28 cellular contexts compared by ENCODE assay signal in genomic region chr13:100545684-100546061, GRCh38. TPM values are rescaled to one million over a fixed set of nuclear protein-coding genes. Genes with fewer than 3 reads are reported as not detected.
DNase-seq lines count a peak whose midpoint lies in the region; ATAC-seq, FAIRE-seq and TF ChIP-seq lines count a peak whose summit lies in the region.
"Had no signal": no experiment of that assay in that cellular context is flagged by ENCODE, and none has a peak within 500 bp of the region (broad histone marks: within the 10 kb centered on the region; RNA-seq: fewer than 3 reads in every experiment).

No MANE protein-coding gene starts in this region.

- TF ChIP-seq RAD21 in liver (IDR thresholded peaks at IDR 0.05), result no peak

- 64 to 85% methylated on average over 4 of the region's 4 CpGs for WGBS in esophagus, 2 donors
- 91% methylated on average over 4 of the region's 4 CpGs for WGBS in liver
- 91 to 94% methylated on average over 4 of the region's 4 CpGs for WGBS in pancreas, 2 donors

- H3K27ac ChIP-seq in VCaP, result peak overlapping the region; percentile 37; the same call in 1 of the 2 replicates
- H3K27ac ChIP-seq in esophagus (ENCODE audit: low read depth in 2 of 2, low read length in 1 of 2), result peak overlapping the region; percentile 62 to 90
- peak overlapping the region; percentile 72 to 83 for H3K27ac ChIP-seq in liver (ENCODE audit: low read depth in 1 of 2, low read length in 2 of 2)
- peak overlapping the region in 3 of 4 donors; percentile 9 to 55 (median 38) for H3K27ac ChIP-seq in pancreas

- H3K4me1 ChIP-seq in esophagus (ENCODE audit: control insufficient read depth in 2 of 2, insufficient read depth in 2 of 2, low read length in 1 of 2) (peaks cover 13 to 16% of the 10 kb centered on the region in 2 donors), liver (ENCODE audit: control insufficient read depth in 4 of 4, insufficient read depth in 4 of 4, low read length in 3 of 4) (peaks cover 1 to 43% (median 31%) of the 10 kb centered on the region in 4 donors), pancreas (peaks cover 10 to 19% (median 17%) of the 10 kb centered on the region in 3 donors)
- H3K4me1 ChIP-seq: BE2C had no signal

- no peaks in the 10 kb centered on the region for H3K36me3 Mint-ChIP-seq in activated CD4-positive, alpha-beta T cell treated with anti-CD3 and anti-CD28 coated beads for 36 hours (ENCODE audit: low read depth)

- H3K9ac ChIP-seq in liver (ENCODE audit: low read depth in 1 of 2, low read length in 2 of 2), result no peak overlapping the region

- H3K9me3 ChIP-seq in esophagus (ENCODE audit: control insufficient read depth in 2 of 2, insufficient read depth in 1 of 2, low read depth in 1 of 2, low read length in 1 of 2) (no peaks in the 10 kb centered on the region), liver (ENCODE audit: control insufficient read depth in 4 of 4, low read length in 3 of 4) (no peaks in the 10 kb centered on the region), pancreas (no peaks in the 10 kb centered on the region)
- H3K9me3 ChIP-seq: BE2C had no signal

- FAIRE-seq in pancreas (lab: Jason Lieb, UNC), result no peak
- FAIRE-seq: GM12891, GM19239, H54, K562, RCC 7860 had no signal

- intact Hi-C loops in pancreas (cut with DNase I), result no loop called here
- intact Hi-C loops in activated CD4-positive, alpha-beta T cell treated with anti-CD3 and anti-CD28 coated beads for 36 hours (cut with DNase I, micrococcal nuclease), result no loop called here

- H3K4me3 ChIP-seq in esophagus (ENCODE audit: low read depth in 1 of 2, low read length in 2 of 2) (no peak overlapping the region), liver (ENCODE audit: low read depth in 1 of 3, low read length in 3 of 3) (no peak overlapping the region), pancreas (no peak overlapping the region)
- H3K4me3 ChIP-seq: K562 had no signal

- DNase-seq in pancreas (no peak), NCI-H2227 (lab: John Stamatoyannopoulos, UW; ENCODE audit: unreplicated experiment) (no peak)
- DNase-seq in activated CD8-positive, alpha-beta memory T cell treated with anti-CD3 and anti-CD28 coated beads, Interleukin-2, amount 50 U/mL, for 48 hours, result no peak
- no peak for DNase-seq in stimulated activated CD4-positive, alpha-beta T cell treated with anti-CD3 and anti-CD28 coated beads, Interleukin-4, amount 100 ng/mL, for 4 hours
- no peak for DNase-seq in activated CD4-positive, alpha-beta T cell treated with anti-CD3 and anti-CD28 coated beads for 36 hours
- DNase-seq: 8988T, ACHN, BE2C, Calu3, DMS79 treated with DMSO at 0.1 percent for 48 hours, GF-D8, Kasumi-1, NCI-H1436, NCI-H187, NCI-H2081 treated with DMSO at 0.1 percent for 48 hours, NCI-H2171, NCI-H345, NCI-H510A treated with DMSO at 0.1 percent for 48 hours, NCI-H774, SIG-M5 had no signal

- no peak overlapping the region for H3K27ac Mint-ChIP-seq in activated CD4-positive, alpha-beta T cell treated with anti-CD3 and anti-CD28 coated beads for 36 hours

- H3K4me3 Mint-ChIP-seq in activated CD4-positive, alpha-beta T cell treated with anti-CD3 and anti-CD28 coated beads for 36 hours, result no peak overlapping the region

- POLR2A ChIA-PET in activated CD4-positive, alpha-beta T cell treated with anti-CD3 and anti-CD28 coated beads for 36 hours (lab: Charles Lee), result no interaction called here

- TF ChIP-seq CTCF in VCaP (conservative IDR thresholded peaks at IDR 0.05), result no peak
- TF ChIP-seq CTCF in liver (IDR thresholded peaks at IDR 0.05; ENCODE audit: low read depth, low read length, missing input control), result no peak
- no peak for TF ChIP-seq CTCF in pancreas (IDR thresholded peaks at IDR 0.05)

- no peaks in the 10 kb centered on the region for H3K27me3 ChIP-seq in esophagus (ENCODE audit: control insufficient read depth in 1 of 2, insufficient read depth in 2 of 2, low read length in 2 of 2)
- H3K27me3 ChIP-seq in liver (ENCODE audit: control insufficient read depth in 4 of 4, insufficient read depth in 4 of 4, low read length in 3 of 4), result no peaks in the 10 kb centered on the region
- H3K27me3 ChIP-seq in pancreas, result no peaks in the 10 kb centered on the region
- H3K27me3 ChIP-seq: BE2C had no signal

- H3K9me3 Mint-ChIP-seq in activated CD4-positive, alpha-beta T cell treated with anti-CD3 and anti-CD28 coated beads for 36 hours (ENCODE audit: low read depth), result no peaks in the 10 kb centered on the region

- peaks cover 6% of the 10 kb centered on the region for H3K4me1 Mint-ChIP-seq in activated CD4-positive, alpha-beta T cell treated with anti-CD3 and anti-CD28 coated beads for 36 hours

- ATAC-seq in pancreas, result no peak
- no peak for ATAC-seq in activated CD4-positive, alpha-beta T cell treated with anti-CD3 and anti-CD28 coated beads for 36 hours
- ATAC-seq: K562 had no signal

- H3K27me3 Mint-ChIP-seq in activated CD4-positive, alpha-beta T cell treated with anti-CD3 and anti-CD28 coated beads for 36 hours, result no peaks in the 10 kb centered on the region

- CTCF ChIA-PET in activated CD4-positive, alpha-beta T cell treated with anti-CD3 and anti-CD28 coated beads for 36 hours (lab: Charles Lee), result interaction anchor here (0.5 kb wide), 1 partner anchor 515 kb away, joined by 3 read pairs; no protein-coding TSS in a partner anchor

- H3K36me3 ChIP-seq in esophagus (ENCODE audit: control insufficient read depth in 2 of 2, insufficient read depth in 2 of 2, low read length in 1 of 2) (no peaks in the 10 kb centered on the region), liver (ENCODE audit: control insufficient read depth in 4 of 4, insufficient read depth in 3 of 4, low read depth in 1 of 4, low read length in 3 of 4) (no peaks in the 10 kb centered on the region), pancreas (no peaks in the 10 kb centered on the region)
- H3K36me3 ChIP-seq: BE2C had no signal

TF ChIP-seq in liver, 16 proteins besides CTCF, POLR2A, EP300 and RAD21 (continues in another document):
- TF ChIP-seq REST (IDR thresholded peaks at IDR 0.05) (no peak), EGR1 (IDR thresholded peaks at IDR 0.05; ENCODE audit: low read depth in 2 of 2) (no peak), YY1 (IDR thresholded peaks at IDR 0.05) (no peak), ZBTB33 (IDR thresholded peaks at IDR 0.05) (no peak), HNF4G (IDR thresholded peaks at IDR 0.05) (no peak), GABPA (IDR thresholded peaks at IDR 0.05 in 1 of 2, conservative IDR thresholded peaks at IDR 0.05 in 1 of 2) (no peak), MAX (IDR thresholded peaks at IDR 0.05) (no peak), FOXA2 (IDR thresholded peaks at IDR 0.05) (no peak), JUND (IDR thresholded peaks at IDR 0.05) (no peak), RXRA (IDR thresholded peaks at IDR 0.05) (no peak), FOXA1 (IDR thresholded peaks at IDR 0.05) (no peak), ATF3 (IDR thresholded peaks at IDR 0.05) (no peak), HNF4A (conservative IDR thresholded peaks at IDR 0.05) (no peak), NR2F2 (IDR thresholded peaks at IDR 0.05) (no peak), TAF1 (conservative IDR thresholded peaks at IDR 0.05) (no peak)

RNA-seq across cellular contexts. Expression of gene GGACT, which starts 42.9 kb away (rescaled TPM):
- polyA plus RNA-seq in esophagus (1 to 10 TPM in 1 of 2 donors, under 1 TPM in 1; 0.81 to 1.3 TPM), liver (1 to 10 TPM; 2.5 to 6.3 TPM), pancreas (1 to 10 TPM; 1.6 to 1.7 TPM)
- total RNA-seq in liver (1 to 10 TPM; 3.3 to 4.9 TPM), pancreas (1 to 10 TPM; 5.1 to 7.0 (median 6.4) TPM)
- total RNA-seq in activated CD4-positive, alpha-beta T cell treated with anti-CD3 and anti-CD28 coated beads for 36 hours, result 1 to 10 TPM; 6.8 to 7.0 TPM
